Comparison of ENCODE assay signal across 21 cellular contexts in the genomic region with DNA sequence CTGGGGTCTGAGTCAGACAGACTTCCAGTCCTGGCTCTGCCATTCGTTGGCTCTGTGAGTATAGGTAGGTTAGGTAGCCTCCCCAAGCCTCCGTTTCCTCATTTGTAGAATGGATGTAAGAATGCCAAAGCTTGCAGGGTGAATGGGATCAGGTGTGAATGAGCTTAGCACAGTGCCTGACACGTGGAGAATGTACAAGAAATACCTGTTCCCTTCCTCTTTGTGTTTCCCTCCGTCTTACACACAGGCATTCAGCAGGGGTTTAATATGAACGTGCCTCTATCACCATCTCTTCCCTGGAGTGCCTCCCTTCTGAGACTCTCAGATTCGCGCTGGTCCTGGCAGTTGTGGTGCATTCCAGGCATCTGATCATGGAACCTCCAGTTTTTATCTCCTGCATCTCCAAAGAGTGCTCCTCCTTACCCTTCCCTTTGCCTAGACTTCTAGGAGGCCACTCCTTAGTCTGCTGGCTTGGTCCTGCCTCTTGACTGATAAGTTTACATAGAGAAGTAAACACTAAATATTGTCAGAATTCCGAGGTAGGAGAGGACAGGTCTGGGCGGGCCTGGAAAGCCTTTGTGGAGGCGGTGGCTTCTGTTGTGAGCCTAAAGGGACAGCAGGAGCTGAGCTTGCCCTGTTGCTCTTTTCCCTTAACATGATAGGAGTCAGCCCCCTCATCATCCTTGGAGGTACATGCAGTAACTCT.
A peak's percentile ranks its signal among the peaks of the same experiment; 100 is the strongest.
DNase-seq lines count a peak whose midpoint lies in the region; ATAC-seq and TF ChIP-seq lines count a peak whose summit lies in the region.
"Had no signal": no experiment of that assay in that cellular context is flagged by ENCODE, and none has a peak within 500 bp of the region (broad histone marks: within the 10 kb centered on the region; RNA-seq: fewer than 3 reads in every experiment).

No MANE protein-coding gene starts in this region.

- no peak for DNase-seq in activated naive CD4-positive, alpha-beta T cell treated with Interleukin-2 at 50 U/mL for 16 hours
- DNase-seq in epithelial cell of prostate (ENCODE audit: low read depth, low spot score) (no peak), type B pancreatic cell (ENCODE audit: extremely low spot score, unreplicated experiment) (no peak), NCI-H2081 treated with DMSO at 0.1 percent for 48 hours (lab: John Stamatoyannopoulos, UW) (no peak), DMS 273 (lab: John Stamatoyannopoulos, UW; ENCODE audit: unreplicated experiment) (no peak)
- DNase-seq: activated CD8-positive, alpha-beta T cell treated with anti-CD3 and anti-CD28 coated beads for 36 hours; activated T-cell treated with anti-CD3 and anti-CD28 coated beads, Interleukin-2, amount 50 U/mL, for 24 hours; C1 segment of cervical spinal cord; left ventricle myocardium inferior; NCI-H1105; NCI-H526; SHP77 treated with DMSO at 0.1 percent for 48 hours; stimulated activated naive CD4-positive, alpha-beta T cell; T-helper 17 cell had no signal

- H3K9me3 ChIP-seq in mucosa of rectum (ENCODE audit: control insufficient read depth in 2 of 2, low read length in 2 of 2), result no peaks in the 10 kb centered on the region
- H3K9me3 ChIP-seq: gastroesophageal sphincter, left ventricle myocardium inferior had no signal

- H3K27ac Mint-ChIP-seq in activated naive CD4-positive, alpha-beta T cell treated with anti-CD3 and anti-CD28 coated beads, Interleukin-2, amount 50 U/mL, for 24 hours, result peak overlapping the region; percentile 73
- peak overlapping the region; percentile 85 for H3K27ac Mint-ChIP-seq in type B pancreatic cell
- H3K27ac Mint-ChIP-seq: activated CD8-positive, alpha-beta T cell treated with anti-CD3 and anti-CD28 coated beads for 36 hours; activated naive CD4-positive, alpha-beta T cell treated with anti-CD3 and anti-CD28 coated beads, Interleukin-2, amount 50 U/mL, for 72 hours; activated T-cell treated with anti-CD3 and anti-CD28 coated beads, Interleukin-2, amount 50 U/mL, for 24 hours; GM23338; T-helper 17 cell had no signal

- no peak overlapping the region for H3K9ac ChIP-seq in mucosa of rectum (ENCODE audit: low read depth in 1 of 2, low read length in 2 of 2)

- no peaks in the 10 kb centered on the region for H3K9me3 Mint-ChIP-seq in activated naive CD4-positive, alpha-beta T cell treated with anti-CD3 and anti-CD28 coated beads, Interleukin-2, amount 50 U/mL, for 24 hours
- no peaks in the 10 kb centered on the region for H3K9me3 Mint-ChIP-seq in type B pancreatic cell
- H3K9me3 Mint-ChIP-seq: activated CD8-positive, alpha-beta T cell treated with anti-CD3 and anti-CD28 coated beads for 36 hours; activated naive CD4-positive, alpha-beta T cell treated with anti-CD3 and anti-CD28 coated beads, Interleukin-2, amount 50 U/mL, for 72 hours; activated T-cell treated with anti-CD3 and anti-CD28 coated beads, Interleukin-2, amount 50 U/mL, for 24 hours; GM23338 had no signal

- H3K4me3 ChIP-seq in mucosa of rectum (ENCODE audit: low read length in 2 of 2), result no peak overlapping the region
- H3K4me3 ChIP-seq: gastroesophageal sphincter, GM23338, left ventricle myocardium inferior had no signal

- no peaks in the 10 kb centered on the region for H3K27me3 Mint-ChIP-seq in activated naive CD4-positive, alpha-beta T cell treated with anti-CD3 and anti-CD28 coated beads, Interleukin-2, amount 50 U/mL, for 24 hours
- no peaks in the 10 kb centered on the region for H3K27me3 Mint-ChIP-seq in type B pancreatic cell
- H3K27me3 Mint-ChIP-seq: activated CD8-positive, alpha-beta T cell treated with anti-CD3 and anti-CD28 coated beads for 36 hours; activated T-cell treated with anti-CD3 and anti-CD28 coated beads, Interleukin-2, amount 50 U/mL, for 24 hours; T-helper 17 cell had no signal

- no peak overlapping the region for H3K4me3 Mint-ChIP-seq in activated naive CD4-positive, alpha-beta T cell treated with anti-CD3 and anti-CD28 coated beads, Interleukin-2, amount 50 U/mL, for 24 hours
- peak overlapping the region; percentile 26 for H3K4me3 Mint-ChIP-seq in type B pancreatic cell
- H3K4me3 Mint-ChIP-seq: activated CD8-positive, alpha-beta T cell treated with anti-CD3 and anti-CD28 coated beads for 36 hours; activated T-cell treated with anti-CD3 and anti-CD28 coated beads, Interleukin-2, amount 50 U/mL, for 24 hours; GM23338; T-helper 17 cell had no signal

- no peaks in the 10 kb centered on the region for H3K36me3 ChIP-seq in mucosa of rectum (ENCODE audit: control insufficient read depth in 2 of 2, insufficient read depth in 2 of 2, low read length in 2 of 2)
- H3K36me3 ChIP-seq: gastroesophageal sphincter, left ventricle myocardium inferior had no signal

- TF ChIP-seq CTCF in type B pancreatic cell (conservative IDR thresholded peaks at IDR 0.05), result no peak

- H3K4me1 ChIP-seq in mucosa of rectum (ENCODE audit: control insufficient read depth in 2 of 2, insufficient read depth in 2 of 2, low read length in 2 of 2), result peaks cover 16 to 30% of the 10 kb centered on the region in 2 donors

- ATAC-seq in activated CD4-positive, CD25-positive, alpha-beta regulatory T cell treated with anti-CD3 and anti-CD28 coated beads, Interleukin-2, amount 50 U/mL, for 24 hours, result no peak
- ATAC-seq: activated CD8-positive, alpha-beta T cell treated with anti-CD3 and anti-CD28 coated beads for 36 hours; activated naive CD4-positive, alpha-beta T cell treated with anti-CD3 and anti-CD28 coated beads, Interleukin-2, amount 50 U/mL, for 72 hours; gastroesophageal sphincter; GM23338; sciatic nerve; T-helper 17 cell had no signal

- peaks cover 13% of the 10 kb centered on the region for H3K36me3 Mint-ChIP-seq in activated naive CD4-positive, alpha-beta T cell treated with anti-CD3 and anti-CD28 coated beads, Interleukin-2, amount 50 U/mL, for 24 hours
- H3K36me3 Mint-ChIP-seq in type B pancreatic cell, result peaks cover 13% of the 10 kb centered on the region
- H3K36me3 Mint-ChIP-seq: activated naive CD4-positive, alpha-beta T cell treated with anti-CD3 and anti-CD28 coated beads, Interleukin-2, amount 50 U/mL, for 72 hours had no signal

- H3K4me1 Mint-ChIP-seq in activated naive CD4-positive, alpha-beta T cell treated with anti-CD3 and anti-CD28 coated beads, Interleukin-2, amount 50 U/mL, for 24 hours, result no peaks in the 10 kb centered on the region
- H3K4me1 Mint-ChIP-seq in type B pancreatic cell (ENCODE audit: unreplicated experiment), result peaks cover 73% of the 10 kb centered on the region

- no peaks in the 10 kb centered on the region for H3K27me3 ChIP-seq in mucosa of rectum (ENCODE audit: control insufficient read depth in 2 of 2, insufficient read depth in 2 of 2, low read length in 2 of 2)
- H3K27me3 ChIP-seq: gastroesophageal sphincter had no signal

- H3K27ac ChIP-seq in epithelial cell of prostate, result peak overlapping the region; percentile 45
- peak overlapping the region; percentile 30 to 45 for H3K27ac ChIP-seq in mucosa of rectum (ENCODE audit: low read depth in 2 of 2, low read length in 2 of 2)
- H3K27ac ChIP-seq: gastroesophageal sphincter, left ventricle myocardium inferior had no signal
